In the genomic region with DNA sequence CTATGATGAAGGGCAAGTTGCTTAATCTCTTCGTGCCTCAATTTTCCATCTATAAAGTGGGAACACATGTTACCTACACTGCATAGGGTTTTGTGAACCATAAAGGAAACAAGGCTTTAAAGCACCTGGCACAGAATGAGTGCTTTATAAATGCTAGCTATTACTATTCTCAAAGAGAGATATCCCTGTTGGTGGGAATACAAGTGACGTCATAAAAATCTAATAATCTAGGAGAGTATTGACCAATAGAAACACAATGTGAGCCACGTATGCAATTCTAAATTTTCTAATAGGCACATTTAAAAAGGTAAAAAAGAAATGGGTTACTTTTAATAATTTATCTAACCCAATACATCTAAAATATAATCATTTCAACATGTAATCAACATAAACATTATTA, we compare ENCODE assay signal across 7 cellular contexts.
"Had no signal": no experiment of that assay in that cellular context is flagged by ENCODE, and none has a peak within 500 bp of the region (broad histone marks: within the 10 kb centered on the region; RNA-seq: fewer than 3 reads in every experiment).

No MANE protein-coding gene starts in this region.

- H3K9ac ChIP-seq: KMS-11 had no signal

- H3K27ac ChIP-seq: HL-60, KMS-11 had no signal

- DNase-seq: IMR-90, Karpas-422, Kasumi-1, KBM-7, KG1 had no signal

- H3K4me2 ChIP-seq: KMS-11 had no signal
